ENCODE assay signal across 2 cellular contexts in the genomic region with DNA sequence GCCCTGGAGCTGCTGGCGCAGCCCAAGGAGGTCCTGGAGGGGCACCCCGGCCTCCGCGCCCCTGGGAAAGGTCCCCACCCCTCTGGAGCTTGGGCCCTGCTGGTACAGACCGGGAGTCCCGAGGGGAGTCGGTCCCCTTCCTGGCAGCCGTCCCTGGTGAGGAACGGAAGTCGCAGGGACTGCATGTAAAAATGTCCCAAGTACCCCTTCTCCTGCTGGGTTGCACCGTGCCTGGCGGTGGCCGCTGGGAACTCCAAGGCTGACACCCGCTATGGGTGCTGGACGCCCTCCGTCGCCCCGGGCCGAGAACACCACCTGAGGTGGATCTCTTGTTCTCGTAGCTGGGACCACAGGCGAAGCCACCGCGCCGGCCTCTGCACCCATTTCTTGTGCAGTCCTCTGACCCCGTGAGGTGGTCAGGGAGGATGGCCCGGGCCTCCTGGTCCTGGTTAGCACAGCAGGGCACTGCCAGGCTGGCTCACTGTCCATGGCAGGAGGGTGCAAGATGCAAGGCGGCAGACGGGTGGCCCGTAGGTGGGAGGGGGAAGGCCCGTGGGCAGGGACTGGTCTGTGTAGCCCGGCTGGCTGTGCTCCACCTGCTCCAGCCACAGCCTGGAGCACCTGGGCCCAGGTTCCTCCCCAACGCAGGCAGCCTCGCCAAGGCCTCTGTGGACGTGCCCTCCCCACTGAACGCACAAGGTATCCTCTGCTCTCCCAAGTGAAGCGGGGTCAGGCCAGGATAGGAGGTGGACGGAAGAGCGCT.
TF ChIP-seq lines count a peak whose summit lies in the region.

No MANE protein-coding gene starts in this region.

TF ChIP-seq in GM23338, 12 proteins besides CTCF, POLR2A, EP300 and RAD21:
- TF ChIP-seq CREB1 (CRISPR knock-in tag; IDR thresholded peaks at IDR 0.05; ENCODE audit: low read depth) = no peak

TF ChIP-seq in H1, 55 proteins besides CTCF, POLR2A, EP300 and RAD21:
- TF ChIP-seq PHF8 (conservative IDR thresholded peaks at IDR 0.05; ENCODE audit: low read depth, low read length) (no peak), NANOG (IDR thresholded peaks at IDR 0.05; ENCODE audit: insufficient read depth, low read depth, low read length, poor library complexity, severe bottlenecking) (no peak), BRCA1 (IDR thresholded peaks at IDR 0.05; ENCODE audit: low read depth, low read length) (no peak), BACH1 (IDR thresholded peaks at IDR 0.05; ENCODE audit: low read length) (no peak), RXRA (IDR thresholded peaks at IDR 0.05; ENCODE audit: insufficient read depth, low read depth, low read length) (no peak), TEAD4 (IDR thresholded peaks at IDR 0.05; ENCODE audit: low read depth, low read length) (no peak), SRF (IDR thresholded peaks at IDR 0.05; ENCODE audit: low read depth, low read length) (no peak), CEBPB (IDR thresholded peaks at IDR 0.05; ENCODE audit: low read depth, low read length) (no peak), FOSL1 (IDR thresholded peaks at IDR 0.05; ENCODE audit: insufficient read depth, low read depth, low read length) (no peak), CTBP2 (IDR thresholded peaks at IDR 0.05; ENCODE audit: borderline replicate concordance, insufficient read depth, insufficient read length, low read length) (no peak), KDM5A (IDR thresholded peaks at IDR 0.05; ENCODE audit: low read length) (no peak), JUND (IDR thresholded peaks at IDR 0.05; ENCODE audit: low read length) (no peak), RFX5 (IDR thresholded peaks at IDR 0.05; ENCODE audit: borderline replicate concordance, low read depth, low read length) (no peak), GABPA (IDR thresholded peaks at IDR 0.05; ENCODE audit: borderline replicate concordance, insufficient read depth, low read length) (no peak)
TF ChIP-seq in H1: peak in this region for 0.
